ENCODE assay signal across 8 cellular contexts in genomic region chr2:47867205-47867604, GRCh38. TPM values are rescaled to one million over a fixed set of nuclear protein-coding genes. Genes with fewer than 3 reads are reported as not detected.
DNase-seq lines count a peak whose midpoint lies in the region; ATAC-seq, FAIRE-seq and TF ChIP-seq lines count a peak whose summit lies in the region.

No MANE protein-coding gene starts in this region.

- no peaks in the 10 kb centered on the region for H3K9me3 Mint-ChIP-seq in endothelial cell (ENCODE audit: unreplicated experiment)

- intact Hi-C loops in gastrocnemius medialis (cut with DNase I; ENCODE audit: low total_unique reads), result loop anchor here (5.0 kb wide), 1 partner anchor 40 kb away; the partner anchor contains the start of gene FBXO11

- whole genome bisulfite sequencing in SK-N-SH (ENCODE audit: low lambda C conversion rate), result 5% methylated on average over 2 of the region's 2 CpGs

- peaks cover 2% of the 10 kb centered on the region for H3K27me3 Mint-ChIP-seq in endothelial cell (ENCODE audit: unreplicated experiment)

- no peak overlapping the region for H3K27ac Mint-ChIP-seq in endothelial cell (ENCODE audit: unreplicated experiment)

- no peak overlapping the region for H3K4me3 Mint-ChIP-seq in endothelial cell (ENCODE audit: unreplicated experiment)

- CTCF ChIA-PET in SK-N-SH (lab: Yijun Ruan, JAX), result interaction anchor here (0.6 to 2.0 kb wide), 7 partner anchors 9 to 1022 kb away, joined by 3 to 16 read pairs (median 4); partner anchors contain the start of gene FBXO11

- TF ChIP-seq EP300 in SK-N-SH (IDR thresholded peaks at IDR 0.05; ENCODE audit: borderline replicate concordance in 1 of 2, low read depth in 1 of 2, low read length in 1 of 2), result peak in 1 of 2 experiments; percentile 89; a peak in 2 of 4 replicates

- H4K20me1 ChIP-seq in SK-N-SH (ENCODE audit: insufficient read depth), result peaks cover 99% of the 10 kb centered on the region

- H3K79me2 ChIP-seq in SK-N-SH (ENCODE audit: insufficient read depth), result peaks cover 100% of the 10 kb centered on the region

- 0 out of 2 replicates have a peak, but pooled peaks have one; percentile 4 for TF ChIP-seq RAD21 in SK-N-SH (IDR thresholded peaks at IDR 0.05; ENCODE audit: low read length)

- peaks cover 6% of the 10 kb centered on the region for H3K36me3 Mint-ChIP-seq in endothelial cell (ENCODE audit: low read depth, unreplicated experiment)

- no peak for TF ChIP-seq CTCF in SK-N-SH (IDR thresholded peaks at IDR 0.05)
- no peak for TF ChIP-seq CTCF in gastrocnemius medialis (IDR thresholded peaks at IDR 0.05 in 4 of 5, conservative IDR thresholded peaks at IDR 0.05 in 1 of 5)
- TF ChIP-seq CTCF in endothelial cell (IDR thresholded peaks at IDR 0.05; ENCODE audit: unreplicated experiment), result no peak

- DNase-seq in H54 (ENCODE audit: insufficient read length, low spot score), result peak; percentile 17
- DNase-seq in SK-N-SH, result peak; percentile 56
- DNase-seq in foreskin melanocyte, result peak; percentile 65
- no peak for DNase-seq in gastrocnemius medialis
- DNase-seq in GDM1 (lab: John Stamatoyannopoulos, UW), result no peak
- DNase-seq in stimulated activated CD4-positive, alpha-beta T cell treated with anti-CD3 and anti-CD28 coated beads, Interleukin-15, amount 100 ng/mL, for 24 hours, result no peak
- DNase-seq in endothelial cell (ENCODE audit: low spot score), result no peak

- H3K27ac ChIP-seq in SK-N-SH (ENCODE audit: low read depth in 2 of 2, low read length in 1 of 2), result peak overlapping the region; percentile 70 to 76
- H3K27ac ChIP-seq in gastrocnemius medialis, result peak overlapping the region; percentile 32 to 64 (median 42)

- H3K9me2 ChIP-seq in SK-N-SH, result no peaks in the 10 kb centered on the region

- peaks cover 27% of the 10 kb centered on the region for H3K4me1 Mint-ChIP-seq in endothelial cell (ENCODE audit: unreplicated experiment)

- H3K36me3 ChIP-seq in SK-N-SH (replicated peaks in 1 of 2; ENCODE audit: control insufficient read depth in 1 of 2, insufficient read depth in 2 of 2, low read length in 1 of 2), result no peaks in the 10 kb centered on the region
- no peaks in the 10 kb centered on the region for H3K36me3 ChIP-seq in gastrocnemius medialis

- H3K9ac ChIP-seq in SK-N-SH, result peak overlapping the region; percentile 5; the same call in 1 of the 2 replicates

- POLR2A ChIA-PET in SK-N-SH (lab: Yijun Ruan, JAX), result no interaction called here

- no peaks in the 10 kb centered on the region for H3K27me3 ChIP-seq in SK-N-SH (ENCODE audit: insufficient read depth)
- no peaks in the 10 kb centered on the region for H3K27me3 ChIP-seq in gastrocnemius medialis

- peak; percentile 57 to 75 for ATAC-seq in gastrocnemius medialis
- ATAC-seq in GM19467 (IDR thresholded peaks at IDR 0.05; ENCODE audit: unreplicated experiment), result no peak

- in situ Hi-C loops in gastrocnemius medialis (cut with MboI; ENCODE audit: low sequenced_read_pairs in 4 of 4), result loop anchor here in 2 of 4 donors (10.0 to 25.0 kb wide), 2 partner anchors 238 to 545 kb away; no protein-coding TSS in a partner anchor

- no peak overlapping the region for H2AFZ ChIP-seq in SK-N-SH (ENCODE audit: low read depth)

- peaks cover 22% of the 10 kb centered on the region for H3F3A ChIP-seq in SK-N-SH (replicated peaks; ENCODE audit: insufficient read depth)

- H3K4me1 ChIP-seq in SK-N-SH (ENCODE audit: control insufficient read depth in 1 of 2, insufficient read depth in 2 of 2, low read depth in 1 of 2, low read length in 1 of 2), result peaks cover 16 to 29% of the 10 kb centered on the region in 2 experiments
- H3K4me1 ChIP-seq in gastrocnemius medialis, result peaks cover 29 to 50% of the 10 kb centered on the region in 2 donors

- FAIRE-seq in H54 (lab: Jason Lieb, UNC), result peak; percentile 92

- peak overlapping the region; percentile 29 for H3K4me2 ChIP-seq in SK-N-SH

- H3K4me3 ChIP-seq in SK-N-SH (ENCODE audit: low read depth in 2 of 2, low read length in 1 of 2) (no peak overlapping the region), gastrocnemius medialis (no peak overlapping the region)

- no peak for TF ChIP-seq POLR2A in H54 (IDR thresholded peaks at IDR 0.05; ENCODE audit: low read depth, low read length)
- no peak for TF ChIP-seq POLR2A in gastrocnemius medialis (IDR thresholded peaks at IDR 0.05)

- H3K9me3 ChIP-seq in SK-N-SH (no peaks in the 10 kb centered on the region), gastrocnemius medialis (no peaks in the 10 kb centered on the region)

TF ChIP-seq in SK-N-SH, 30 proteins besides CTCF, POLR2A, EP300 and RAD21 (continues in another document):
- no peak for TF ChIP-seq TAF1 (IDR thresholded peaks at IDR 0.05; ENCODE audit: borderline replicate concordance, low read depth, low read length)
- no peak for TF ChIP-seq RFX5 (IDR thresholded peaks at IDR 0.05; ENCODE audit: low read length)
- TF ChIP-seq USF2 (IDR thresholded peaks at IDR 0.05; ENCODE audit: borderline replicate concordance, low read depth, low read length), result no peak
- TF ChIP-seq FOXJ3 (CRISPR knock-in tag; IDR thresholded peaks at IDR 0.05), result 0 out of 2 replicates have a peak, but pooled peaks have one; percentile 27
- TF ChIP-seq NFIC (IDR thresholded peaks at IDR 0.05; ENCODE audit: borderline replicate concordance), result peak; percentile 89
- no peak for TF ChIP-seq GATA2 (CRISPR knock-in tag; IDR thresholded peaks at IDR 0.05)
- peak; percentile 23; the same call in 1 of the 2 replicates for TF ChIP-seq FOSL2 (IDR thresholded peaks at IDR 0.05; ENCODE audit: borderline replicate concordance, low read depth)
- no peak for TF ChIP-seq YY1 (IDR thresholded peaks at IDR 0.05; ENCODE audit: low read depth)
- peak; percentile 14 for TF ChIP-seq CHD2 (IDR thresholded peaks at IDR 0.05; ENCODE audit: low read length, partially characterized antibody)
- TF ChIP-seq ELF1 (IDR thresholded peaks at IDR 0.05), result no peak
- no peak for TF ChIP-seq ZBTB33 (IDR thresholded peaks at IDR 0.05; ENCODE audit: borderline replicate concordance, low read depth)
- TF ChIP-seq NRF1 (IDR thresholded peaks at IDR 0.05; ENCODE audit: low read depth, low read length), result no peak
- no peak for TF ChIP-seq RXRA (IDR thresholded peaks at IDR 0.05; ENCODE audit: borderline replicate concordance, low read depth)
- TF ChIP-seq TCF12 (IDR thresholded peaks at IDR 0.05), result peak; percentile 84
- no peak for TF ChIP-seq TEAD4 (IDR thresholded peaks at IDR 0.05; ENCODE audit: borderline replicate concordance, insufficient read depth)
- peak; percentile 32; the same call in 1 of the 2 replicates for TF ChIP-seq JUND (IDR thresholded peaks at IDR 0.05)
- no peak for TF ChIP-seq REST (IDR thresholded peaks at IDR 0.05; ENCODE audit: low read depth, low read length)
- no peak; the same call in 1 of the 2 replicates for TF ChIP-seq RCOR1 (IDR thresholded peaks at IDR 0.05; ENCODE audit: low read length)
- no peak for TF ChIP-seq GABPA (IDR thresholded peaks at IDR 0.05; ENCODE audit: low read depth)

RNA-seq across cellular contexts. Expression of gene FBXO11, which starts 39.1 kb away (rescaled TPM):
- polyA plus RNA-seq in SK-N-SH (2012; rRNA removed), result 26.6 and 29.0 TPM in 2 replicates
- 30.0 and 32.3 TPM in 2 replicates for polyA plus RNA-seq in SK-N-SH (2012; cell fraction: cytosol; rRNA removed)
- 76.0 and 102 TPM in 2 replicates for polyA plus RNA-seq in SK-N-SH (2012; cell fraction: nucleus; rRNA removed)
- total RNA-seq in gastrocnemius medialis (10 to 100 TPM; 21.5 to 31.8 (median 28.4) TPM), endothelial cell (ENCODE audit: unreplicated experiment) (84.6 TPM)

Comparison
In these comparisons a context has a peak if more than half of its experiments do, and no peak if none do; other contexts are left out.
1. DNase-seq: peak in H54 (single experiment), SK-N-SH (single experiment) and foreskin melanocyte (single experiment); none in gastrocnemius medialis (0 of 2), GDM1 (single experiment), stimulated activated CD4-positive, alpha-beta T cell treated with anti-CD3 and anti-CD28 coated beads, Interleukin-15, amount 100 ng/mL, for 24 hours (single experiment) and endothelial cell (single experiment).